Comparison of ENCODE assay signal across 10 cellular contexts in the genomic region with DNA sequence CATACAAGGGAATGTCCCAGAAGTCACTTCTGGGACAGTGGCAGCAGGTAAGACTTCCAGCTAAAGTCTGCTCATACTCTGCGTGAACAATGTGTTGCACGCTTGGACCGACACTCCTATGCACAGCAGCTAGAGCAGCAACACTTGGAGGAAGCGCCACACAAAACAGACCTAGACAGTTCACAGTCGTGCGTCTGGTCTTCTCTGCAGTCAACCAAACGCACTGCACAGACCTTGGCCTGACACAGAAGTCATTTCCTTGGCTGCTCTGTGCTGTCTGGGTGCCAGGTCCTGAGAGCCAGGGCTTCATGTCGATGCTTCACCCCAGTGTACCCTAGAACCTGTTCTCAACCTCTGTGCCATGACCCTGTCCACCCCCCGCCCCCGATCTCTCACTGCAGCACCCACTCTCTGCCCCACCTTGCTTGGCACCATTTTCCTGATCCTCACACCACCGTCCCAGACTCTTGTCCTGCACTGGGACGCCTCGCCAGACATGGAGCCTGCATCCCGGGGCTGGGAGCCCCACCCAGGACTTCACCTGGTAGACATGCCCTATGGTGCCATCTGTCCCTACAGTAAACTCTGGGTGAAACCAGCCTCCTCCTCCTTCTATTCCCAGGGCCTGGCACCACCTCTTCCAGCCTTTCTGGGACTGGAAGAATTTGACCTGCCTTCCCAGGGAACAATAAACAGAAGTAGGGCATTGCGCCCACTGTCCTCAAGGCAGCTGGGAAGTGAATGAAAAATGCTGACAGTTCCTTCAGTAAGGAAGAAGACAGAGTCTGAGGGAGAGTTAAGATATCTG. TPM values are rescaled to one million over a fixed set of nuclear protein-coding genes. Genes with fewer than 3 reads are reported as not detected.
DNase-seq lines count a peak whose midpoint lies in the region; ATAC-seq and TF ChIP-seq lines count a peak whose summit lies in the region.
"Had no signal": no experiment of that assay in that cellular context is flagged by ENCODE, and none has a peak within 500 bp of the region (broad histone marks: within the 10 kb centered on the region; RNA-seq: fewer than 3 reads in every experiment).

No MANE protein-coding gene starts in this region.

- DNase-seq in IMR-90 (no peak), left cardiac atrium (peak; percentile 28), NCI-H1092 (lab: John Stamatoyannopoulos, UW) (no peak)
- DNase-seq in stimulated activated effector memory CD8-positive, alpha-beta T cell treated with anti-CD3 and anti-CD28 coated beads, Interleukin-12 subunit alpha, Interleukin-12 subunit beta, amount 100 ng/mL, for 72 hours (ENCODE audit: low spot score in 2 of 2) = no peak
- DNase-seq: cerebellar nuclear complex, NCI-H1048 had no signal

- peaks cover 28% of the 10 kb centered on the region for H3K9me1 ChIP-seq in IMR-90 (ENCODE audit: insufficient read depth, low read length)

- H3K4me2 ChIP-seq in IMR-90 (ENCODE audit: low read depth, low read length) = peak overlapping the region; percentile 31

- CTCF ChIA-PET in IMR-90 (lab: Yijun Ruan, JAX) = interaction anchor here (0.7 kb wide), 1 partner anchor 122 kb away, joined by 6 read pairs; no protein-coding TSS in a partner anchor

- TF ChIP-seq RAD21 in IMR-90 (IDR thresholded peaks at IDR 0.05; ENCODE audit: low read length) = no peak

- peaks cover 11% of the 10 kb centered on the region; the same call in 1 of the 2 replicates for H4K20me1 ChIP-seq in IMR-90 (ENCODE audit: insufficient read depth, low read length)

- TF ChIP-seq POLR2A in IMR-90 (IDR thresholded peaks at IDR 0.05; ENCODE audit: low read depth, low read length) = no peak

- no peak overlapping the region for H3K18ac ChIP-seq in IMR-90 (ENCODE audit: low read depth, low read length)

- no TSS peak for BruUV-seq in IMR-90 (replicated peaks; lab: Mats Ljungman, UMichigan)

- H3K56ac ChIP-seq in IMR-90 (ENCODE audit: extremely low read depth, insufficient read depth, low read length) = no peak overlapping the region

- H2BK20ac ChIP-seq in IMR-90 (ENCODE audit: low read depth, low read length) = peak overlapping the region; percentile 6; the same call in 1 of the 2 replicates

- POLR2A ChIA-PET in IMR-90 (lab: Charles Lee; ENCODE audit: unreplicated experiment) = no interaction called here

- peaks cover 17 to 82% of the 10 kb centered on the region in 2 experiments; a peak in 3 of 4 replicates for H3K79me1 ChIP-seq in IMR-90 (ENCODE audit: low read depth in 1 of 2, low read length in 2 of 2)

- dilution Hi-C loops in IMR-90 (cut with HindIII; ENCODE audit: low sequenced_read_pairs, unreplicated experiment) = no loop called here

- ATAC-seq in IMR-90 (ENCODE audit: low read depth) = no peak
- peak; percentile 38 for ATAC-seq in activated T-helper 17 cell treated with anti-CD3 and anti-CD28 coated beads, Interleukin-2, amount 50 U/mL, for 72 hours (replicated peaks)
- peak; percentile 8 to 39 for ATAC-seq in left cardiac atrium
- ATAC-seq in stimulated activated effector memory CD8-positive, alpha-beta T cell treated with anti-CD3 and anti-CD28 coated beads, Interleukin-12 subunit alpha, Interleukin-12 subunit beta, amount 100 ng/mL, for 72 hours = peak; percentile 53
- no peak for ATAC-seq in HG03175 (IDR thresholded peaks at IDR 0.05; ENCODE audit: unreplicated experiment)
- ATAC-seq in HG02973 (IDR thresholded peaks at IDR 0.05; ENCODE audit: unreplicated experiment) = no peak
- ATAC-seq in GM19467 (IDR thresholded peaks at IDR 0.05; ENCODE audit: unreplicated experiment) = no peak

- H3K27ac ChIP-seq in IMR-90 (ENCODE audit: insufficient read depth, low read length) = no peak overlapping the region

- H4K8ac ChIP-seq in IMR-90 (ENCODE audit: low read depth in 2 of 2, low read length in 2 of 2) = peak overlapping the region in 1 of 2 experiments; percentile 7; a peak in 1 of 4 replicates

- peak overlapping the region; percentile 4 for H2BK5ac ChIP-seq in IMR-90 (ENCODE audit: low read depth, low read length, poor library complexity, severe bottlenecking)

- WGBS in IMR-90 (ENCODE audit: extremely low coverage in 2 of 2, insufficient read length in 1 of 2), 2 experiments = 81% methylated on average over 7 of the region's 15 CpGs; no CpG with 5 or more reads in 1 of the 2 experiments

- intact Hi-C loops in IMR-90 (cut with micrococcal nuclease) (loop anchor here (5.0 kb wide), 3 partner anchors 72 to 168 kb away; no protein-coding TSS in a partner anchor), left cardiac atrium (cut with DNase I) (no loop called here)

- H3K4me3 ChIP-seq in IMR-90 (ENCODE audit: insufficient read depth, low read depth, low read length) = no peak overlapping the region

- H3K23ac ChIP-seq in IMR-90 (ENCODE audit: low read depth, low read length) = peak overlapping the region; percentile 68

- no peaks in the 10 kb centered on the region for H3K9me3 ChIP-seq in IMR-90 (ENCODE audit: control insufficient read depth, insufficient read depth, low read length)

- no peaks in the 10 kb centered on the region for H3K27me3 Mint-ChIP-seq in activated T-helper 17 cell treated with anti-CD3 and anti-CD28 coated beads, Interleukin-2, amount 50 U/mL, for 72 hours

- peak overlapping the region; percentile 71; the same call in 1 of the 3 replicates for H2BK15ac ChIP-seq in IMR-90 (ENCODE audit: low read depth, low read length)

- H4K91ac ChIP-seq in IMR-90 (ENCODE audit: insufficient read depth, low read depth, low read length) = no peak overlapping the region

- no peak overlapping the region; the same call in 1 of the 2 replicates for H2BK120ac ChIP-seq in IMR-90 (ENCODE audit: low read depth, low read length)

- H3K27me3 ChIP-seq in IMR-90 (ENCODE audit: control insufficient read depth, insufficient read depth, low read length) = no peaks in the 10 kb centered on the region

- H3K27ac Mint-ChIP-seq in activated T-helper 17 cell treated with anti-CD3 and anti-CD28 coated beads, Interleukin-2, amount 50 U/mL, for 72 hours = peak overlapping the region; percentile 93
- peak overlapping the region; percentile 87 for H3K27ac Mint-ChIP-seq in stimulated activated effector memory CD8-positive, alpha-beta T cell treated with anti-CD3 and anti-CD28 coated beads, Interleukin-12 subunit alpha, Interleukin-12 subunit beta, amount 100 ng/mL, for 72 hours

- in situ Hi-C loops in IMR-90 (cut with MboI; ENCODE audit: low sequenced_read_pairs) = no loop called here

- peak overlapping the region; percentile 39 for H3K14ac ChIP-seq in IMR-90 (replicated peaks; ENCODE audit: low read depth, low read length)

- H4K5ac ChIP-seq in IMR-90 (ENCODE audit: low read depth, low read length) = peak overlapping the region; percentile 3; the same call in 1 of the 2 replicates

- H3K9me3 Mint-ChIP-seq in activated T-helper 17 cell treated with anti-CD3 and anti-CD28 coated beads, Interleukin-2, amount 50 U/mL, for 72 hours = no peaks in the 10 kb centered on the region
- H3K9me3 Mint-ChIP-seq in stimulated activated effector memory CD8-positive, alpha-beta T cell treated with anti-CD3 and anti-CD28 coated beads, Interleukin-12 subunit alpha, Interleukin-12 subunit beta, amount 100 ng/mL, for 72 hours = no peaks in the 10 kb centered on the region

- H2AFZ ChIP-seq in IMR-90 (replicated peaks; ENCODE audit: low read length, poor library complexity) = peak overlapping the region; percentile 59

- TF ChIP-seq CTCF in IMR-90 (conservative IDR thresholded peaks at IDR 0.05; ENCODE audit: low read depth, low read length) = no peak

- H3K36me3 Mint-ChIP-seq in activated T-helper 17 cell treated with anti-CD3 and anti-CD28 coated beads, Interleukin-2, amount 50 U/mL, for 72 hours (ENCODE audit: low read depth) = peaks cover 52% of the 10 kb centered on the region
- peaks cover 16% of the 10 kb centered on the region for H3K36me3 Mint-ChIP-seq in stimulated activated effector memory CD8-positive, alpha-beta T cell treated with anti-CD3 and anti-CD28 coated beads, Interleukin-12 subunit alpha, Interleukin-12 subunit beta, amount 100 ng/mL, for 72 hours

- peak overlapping the region; percentile 50 for H2AK5ac ChIP-seq in IMR-90 (ENCODE audit: low read depth, low read length)

- H3K4me1 ChIP-seq in IMR-90 (ENCODE audit: control insufficient read depth, insufficient read depth, low read length) = peaks cover 22% of the 10 kb centered on the region

- H3K4me1 Mint-ChIP-seq in activated T-helper 17 cell treated with anti-CD3 and anti-CD28 coated beads, Interleukin-2, amount 50 U/mL, for 72 hours = peaks cover 34% of the 10 kb centered on the region
- H3K4me1 Mint-ChIP-seq in stimulated activated effector memory CD8-positive, alpha-beta T cell treated with anti-CD3 and anti-CD28 coated beads, Interleukin-12 subunit alpha, Interleukin-12 subunit beta, amount 100 ng/mL, for 72 hours = peaks cover 59% of the 10 kb centered on the region

- peak overlapping the region; percentile 36 for H3K4ac ChIP-seq in IMR-90 (ENCODE audit: low read depth, low read length)

- peaks cover 1% of the 10 kb centered on the region; the same call in 1 of the 2 replicates for H3K36me3 ChIP-seq in IMR-90 (ENCODE audit: control insufficient read depth, insufficient read depth, low read length)

- H2AK9ac ChIP-seq in IMR-90 (replicated peaks; ENCODE audit: low read depth, low read length, poor library complexity) = no peak overlapping the region

- H3K9ac ChIP-seq in IMR-90 (ENCODE audit: low read depth, low read length) = no peak overlapping the region

- H3K4me3 Mint-ChIP-seq in activated T-helper 17 cell treated with anti-CD3 and anti-CD28 coated beads, Interleukin-2, amount 50 U/mL, for 72 hours = peak overlapping the region; percentile 99
- peak overlapping the region; percentile 88 for H3K4me3 Mint-ChIP-seq in stimulated activated effector memory CD8-positive, alpha-beta T cell treated with anti-CD3 and anti-CD28 coated beads, Interleukin-12 subunit alpha, Interleukin-12 subunit beta, amount 100 ng/mL, for 72 hours

TF ChIP-seq in IMR-90, 13 proteins besides CTCF, POLR2A, EP300 and RAD21:
- no peak for TF ChIP-seq FOS (IDR thresholded peaks at IDR 0.05; ENCODE audit: low read depth, low read length)
- TF ChIP-seq MAFK (IDR thresholded peaks at IDR 0.05; ENCODE audit: low read depth, low read length) = no peak
- no peak for TF ChIP-seq RFX5 (IDR thresholded peaks at IDR 0.05; ENCODE audit: low read depth, low read length)
TF ChIP-seq in IMR-90: peak in this region for 0.

RNA-seq across cellular contexts. Expression of gene ATP10A, which starts 3.1 kb away (rescaled TPM):
- total RNA-seq in IMR-90 (2012; rRNA removed) (12.8 and 13.8 TPM in 2 replicates), left cardiac atrium (1 to 10 TPM; 2.4 to 5.1 TPM)
- polyA plus RNA-seq in IMR-90 (2012; rRNA removed) = 16.0 and 16.9 TPM in 2 replicates
- 8.3 and 9.4 TPM in 2 replicates for polyA plus RNA-seq in IMR-90 (2012; cell fraction: cytosol; rRNA removed)
- 23.5 and 28.3 TPM in 2 replicates for polyA plus RNA-seq in IMR-90 (2012; cell fraction: nucleus; rRNA removed; ENCODE audit: low replicate concordance)
- 10 to 100 TPM; 15.5 to 15.8 TPM for total RNA-seq in activated T-helper 17 cell treated with anti-CD3 and anti-CD28 coated beads, Interleukin-2, amount 50 U/mL, for 72 hours

Comparison
In these comparisons a context has a peak if more than half of its experiments do, and no peak if none do; other contexts are left out.
1. ATAC-seq: peak in activated T-helper 17 cell treated with anti-CD3 and anti-CD28 coated beads, Interleukin-2, amount 50 U/mL, for 72 hours (single experiment), left cardiac atrium (2 of 2) and stimulated activated effector memory CD8-positive, alpha-beta T cell treated with anti-CD3 and anti-CD28 coated beads, Interleukin-12 subunit alpha, Interleukin-12 subunit beta, amount 100 ng/mL, for 72 hours (single experiment); none in IMR-90 (single experiment), HG03175 (single experiment), HG02973 (single experiment) and GM19467 (single experiment).